ENCODE assay signal across 8 cellular contexts in the genomic region with DNA sequence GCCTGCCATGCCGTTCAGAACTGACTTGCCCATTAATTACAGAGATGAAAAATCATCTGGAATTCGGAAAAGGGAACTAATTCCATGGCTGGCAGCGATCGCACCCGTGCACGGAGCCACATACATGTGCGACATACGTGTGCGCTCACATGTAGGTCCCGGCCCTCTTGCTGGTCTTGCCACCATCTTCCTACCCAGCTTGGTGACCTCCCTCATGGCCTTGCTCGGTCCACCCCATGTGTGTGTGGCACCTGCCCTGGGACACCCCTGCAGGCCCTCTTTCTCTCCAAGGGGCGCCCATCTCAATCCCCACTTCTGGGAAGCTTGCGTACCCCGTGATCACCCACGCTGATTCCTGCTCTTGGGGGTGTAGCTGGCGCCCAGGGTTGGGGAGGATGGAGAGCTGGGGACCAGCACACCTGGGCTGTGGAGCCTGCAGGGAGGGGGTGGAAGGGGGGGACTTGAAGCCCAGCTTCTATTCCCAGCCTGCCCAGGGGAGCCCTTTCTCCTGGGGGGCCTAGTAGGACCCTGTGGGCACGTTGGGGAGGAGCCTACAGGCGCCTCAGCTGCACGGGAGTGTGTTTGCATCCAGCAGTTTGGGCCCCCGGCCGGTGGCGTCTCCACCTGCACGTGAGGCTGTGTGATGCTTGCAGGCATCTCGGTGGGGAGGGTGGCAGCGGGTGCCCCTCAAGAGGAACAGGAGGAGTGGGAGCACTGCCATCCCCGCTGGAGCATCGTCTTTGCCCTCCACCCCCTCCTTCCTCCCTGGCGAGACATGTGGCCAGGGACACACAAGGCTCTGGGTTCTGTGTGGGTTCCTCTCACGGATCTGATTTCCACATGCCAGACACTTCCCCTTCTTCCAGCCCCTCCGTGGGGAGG.
A peak's percentile ranks its signal among the peaks of the same experiment; 100 is the strongest.
DNase-seq lines count a peak whose midpoint lies in the region; ATAC-seq and TF ChIP-seq lines count a peak whose summit lies in the region.
"Not testable (repeated sequence)": the region's sequence is repeated elsewhere in the genome, so short reads cannot be mapped to it uniquely, and the experiment has no call there.

No MANE protein-coding gene starts in this region.

- H3K9me3 ChIP-seq in CD8-positive, alpha-beta T cell (ENCODE audit: low read length); HUES64 (ENCODE audit: insufficient read depth, low read depth, low read length); iPS-18c (ENCODE audit: control insufficient read depth, insufficient read depth, low read length): not testable (repeated sequence)

- CTCF ChIA-PET in CD8-positive, alpha-beta T cell (lab: Charles Lee), result interaction anchor here (1.3 to 1.8 kb wide), 2 partner anchors 10 to 14 kb away, joined by 3 to 6 read pairs; no protein-coding TSS in a partner anchor
- CTCF ChIA-PET in T-cell (lab: Charles Lee), result not testable (repeated sequence)

- H3K27me3 ChIP-seq in CD8-positive, alpha-beta T cell (ENCODE audit: insufficient read depth, low read length); HUES64 (ENCODE audit: insufficient read depth, low read length): not testable (repeated sequence)

- 86% methylated on average over 30 of the region's 30 CpGs for WGBS in HUES64

- H3K27ac ChIP-seq in CD8-positive, alpha-beta T cell (ENCODE audit: low read depth, low read length); HUES64 (ENCODE audit: low read depth, low read length): not testable (repeated sequence)

- H3K9ac ChIP-seq in HUES64 (ENCODE audit: low read depth, low read length), result not testable (repeated sequence)

- not testable (repeated sequence) for H3K36me3 ChIP-seq in CD8-positive, alpha-beta T cell (ENCODE audit: insufficient read depth, low read length); HUES64 (ENCODE audit: insufficient read depth, low read length)

- DNase-seq in CD8-positive, alpha-beta T cell; T-cell; activated T-helper 1 cell treated with anti-CD3 and anti-CD28 coated beads, Interleukin-12 subunit alpha, Interleukin-12 subunit beta, Interleukin-2, Interleukin-4 antibody, amounts not matched to agents 30 ng/mL and 10 ng/mL and 1 ng/mL, durations not matched to agents 14 hours and 24 hours and 36 hours (ENCODE audit: low spot score); stimulated activated naive CD8-positive, alpha-beta T cell treated with anti-CD3 and anti-CD28 coated beads, Interleukin-15, amount 100 ng/mL, for 72 hours: not testable (repeated sequence)

- not testable (repeated sequence) for H3K4me3 ChIP-seq in CD8-positive, alpha-beta T cell (ENCODE audit: low read depth, low read length)
- H3K4me3 ChIP-seq in HUES64 (ENCODE audit: low read length), result peak overlapping the region; percentile 85; the same call in 1 of the 2 replicates
- H3K4me3 ChIP-seq in iPS-18c (ENCODE audit: insufficient read depth, low read depth, low read length), result peak overlapping the region; percentile 20; the same call in 1 of the 2 replicates

- not testable (repeated sequence) for H3K27ac Mint-ChIP-seq in CD8-positive, alpha-beta T cell; T-cell; activated T-helper 1 cell treated with anti-CD3 and anti-CD28 coated beads, Interleukin-12 subunit alpha, Interleukin-12 subunit beta, Interleukin-2, Interleukin-4 antibody, amounts not matched to agents 30 ng/mL and 10 ng/mL and 1 ng/mL, durations not matched to agents 14 hours and 24 hours and 36 hours; stimulated activated naive CD8-positive, alpha-beta T cell treated with anti-CD3 and anti-CD28 coated beads, Interleukin-15, amount 100 ng/mL, for 72 hours
- peak overlapping the region; percentile 69 for H3K27ac Mint-ChIP-seq in dendritic cell treated with granulocyte-macrophage colony-stimulating factor and Interleukin-4, amounts not matched to agents 40 ng/mL and 50 ng/mL, for 4 days
- H3K27ac Mint-ChIP-seq in nephron, result peak overlapping the region; percentile 68 to 96 (median 90)

- ATAC-seq in CD8-positive, alpha-beta T cell; T-cell (replicated peaks in 1 of 4); stimulated activated naive CD8-positive, alpha-beta T cell treated with anti-CD3 and anti-CD28 coated beads, Interleukin-15, amount 100 ng/mL, for 72 hours: not testable (repeated sequence)

- H3K9me3 Mint-ChIP-seq in CD8-positive, alpha-beta T cell; T-cell; activated T-helper 1 cell treated with anti-CD3 and anti-CD28 coated beads, Interleukin-12 subunit alpha, Interleukin-12 subunit beta, Interleukin-2, Interleukin-4 antibody, amounts not matched to agents 30 ng/mL and 10 ng/mL and 1 ng/mL, durations not matched to agents 14 hours and 24 hours and 36 hours; dendritic cell treated with granulocyte-macrophage colony-stimulating factor and Interleukin-4, amounts not matched to agents 40 ng/mL and 50 ng/mL, for 4 days; nephron; stimulated activated naive CD8-positive, alpha-beta T cell treated with anti-CD3 and anti-CD28 coated beads, Interleukin-15, amount 100 ng/mL, for 72 hours: not testable (repeated sequence)

- H3K27me3 Mint-ChIP-seq in CD8-positive, alpha-beta T cell (ENCODE audit: low read depth); T-cell; dendritic cell treated with granulocyte-macrophage colony-stimulating factor and Interleukin-4, amounts not matched to agents 40 ng/mL and 50 ng/mL, for 4 days; nephron (ENCODE audit: low read depth): not testable (repeated sequence)
- H3K27me3 Mint-ChIP-seq in activated T-helper 1 cell treated with anti-CD3 and anti-CD28 coated beads, Interleukin-12 subunit alpha, Interleukin-12 subunit beta, Interleukin-2, Interleukin-4 antibody, amounts not matched to agents 30 ng/mL and 10 ng/mL and 1 ng/mL, durations not matched to agents 14 hours and 24 hours and 36 hours (ENCODE audit: insufficient read depth), result peaks cover 39% of the 10 kb centered on the region
- peaks cover 38% of the 10 kb centered on the region for H3K27me3 Mint-ChIP-seq in stimulated activated naive CD8-positive, alpha-beta T cell treated with anti-CD3 and anti-CD28 coated beads, Interleukin-15, amount 100 ng/mL, for 72 hours

- POLR2A ChIA-PET in CD8-positive, alpha-beta T cell (lab: Charles Lee), result not testable (repeated sequence)
- POLR2A ChIA-PET in T-cell (lab: Charles Lee), result interaction anchor here in 1 of 2 donors (0.7 kb wide), 1 partner anchor 81 kb away, joined by 3 read pairs; no protein-coding TSS in a partner anchor

- peaks cover 20% of the 10 kb centered on the region for H3K4me1 Mint-ChIP-seq in CD8-positive, alpha-beta T cell (ENCODE audit: low read depth)
- H3K4me1 Mint-ChIP-seq in T-cell (peaks cover 18 to 30% (median 25%) of the 10 kb centered on the region in 3 donors), nephron (peaks cover 28% of the 10 kb centered on the region)
- peaks cover 22% of the 10 kb centered on the region for H3K4me1 Mint-ChIP-seq in activated T-helper 1 cell treated with anti-CD3 and anti-CD28 coated beads, Interleukin-12 subunit alpha, Interleukin-12 subunit beta, Interleukin-2, Interleukin-4 antibody, amounts not matched to agents 30 ng/mL and 10 ng/mL and 1 ng/mL, durations not matched to agents 14 hours and 24 hours and 36 hours (ENCODE audit: low read depth)
- H3K4me1 Mint-ChIP-seq in dendritic cell treated with granulocyte-macrophage colony-stimulating factor and Interleukin-4, amounts not matched to agents 40 ng/mL and 50 ng/mL, for 4 days (ENCODE audit: low read depth), result peaks cover 79% of the 10 kb centered on the region
- peaks cover 49% of the 10 kb centered on the region for H3K4me1 Mint-ChIP-seq in stimulated activated naive CD8-positive, alpha-beta T cell treated with anti-CD3 and anti-CD28 coated beads, Interleukin-15, amount 100 ng/mL, for 72 hours

- not testable (repeated sequence) for H3K36me3 Mint-ChIP-seq in CD8-positive, alpha-beta T cell; T-cell; activated T-helper 1 cell treated with anti-CD3 and anti-CD28 coated beads, Interleukin-12 subunit alpha, Interleukin-12 subunit beta, Interleukin-2, Interleukin-4 antibody, amounts not matched to agents 30 ng/mL and 10 ng/mL and 1 ng/mL, durations not matched to agents 14 hours and 24 hours and 36 hours (ENCODE audit: low read depth); nephron (ENCODE audit: low read depth)
- H3K36me3 Mint-ChIP-seq in dendritic cell treated with granulocyte-macrophage colony-stimulating factor and Interleukin-4, amounts not matched to agents 40 ng/mL and 50 ng/mL, for 4 days (ENCODE audit: low read depth), result peaks cover 25% of the 10 kb centered on the region

- H3K4me3 Mint-ChIP-seq in CD8-positive, alpha-beta T cell, result peak overlapping the region; percentile 81
- H3K4me3 Mint-ChIP-seq in T-cell, result peak overlapping the region; percentile 74 to 85 (median 85)
- H3K4me3 Mint-ChIP-seq in activated T-helper 1 cell treated with anti-CD3 and anti-CD28 coated beads, Interleukin-12 subunit alpha, Interleukin-12 subunit beta, Interleukin-2, Interleukin-4 antibody, amounts not matched to agents 30 ng/mL and 10 ng/mL and 1 ng/mL, durations not matched to agents 14 hours and 24 hours and 36 hours, result peak overlapping the region; percentile 89
- H3K4me3 Mint-ChIP-seq in dendritic cell treated with granulocyte-macrophage colony-stimulating factor and Interleukin-4, amounts not matched to agents 40 ng/mL and 50 ng/mL, for 4 days, result peak overlapping the region; percentile 85
- peak overlapping the region; percentile 90 to 99 (median 96) for H3K4me3 Mint-ChIP-seq in nephron
- peak overlapping the region; percentile 81 to 83 for H3K4me3 Mint-ChIP-seq in stimulated activated naive CD8-positive, alpha-beta T cell treated with anti-CD3 and anti-CD28 coated beads, Interleukin-15, amount 100 ng/mL, for 72 hours

- H3K4me1 ChIP-seq in CD8-positive, alpha-beta T cell (ENCODE audit: insufficient read depth, low read length); HUES64 (ENCODE audit: insufficient read depth, low read length): not testable (repeated sequence)

- not testable (repeated sequence) for TF ChIP-seq CTCF in CD8-positive, alpha-beta T cell (IDR thresholded peaks at IDR 0.05); nephron (IDR thresholded peaks at IDR 0.05; ENCODE audit: unreplicated experiment in 3 of 3)

- intact Hi-C loops in CD8-positive, alpha-beta T cell (cut with DNase I, micrococcal nuclease), result loop anchor here (2.0 to 10.0 kb wide), 4 partner anchors 19 to 607 kb away; partner anchors contain the start of genes CRLF3 (in 1 of the 2) and GOSR1 (in 1 of the 2)
- intact Hi-C loops in activated T-helper 1 cell treated with anti-CD3 and anti-CD28 coated beads, Interleukin-12 subunit alpha, Interleukin-12 subunit beta, Interleukin-2, Interleukin-4 antibody, amounts not matched to agents 30 ng/mL and 10 ng/mL and 1 ng/mL, durations not matched to agents 14 hours and 24 hours and 36 hours (cut with micrococcal nuclease); dendritic cell treated with granulocyte-macrophage colony-stimulating factor and Interleukin-4, amounts not matched to agents 40 ng/mL and 50 ng/mL, for 4 days (cut with micrococcal nuclease): not testable (repeated sequence)
